9 cellular contexts compared by ENCODE assay signal in the genomic region with DNA sequence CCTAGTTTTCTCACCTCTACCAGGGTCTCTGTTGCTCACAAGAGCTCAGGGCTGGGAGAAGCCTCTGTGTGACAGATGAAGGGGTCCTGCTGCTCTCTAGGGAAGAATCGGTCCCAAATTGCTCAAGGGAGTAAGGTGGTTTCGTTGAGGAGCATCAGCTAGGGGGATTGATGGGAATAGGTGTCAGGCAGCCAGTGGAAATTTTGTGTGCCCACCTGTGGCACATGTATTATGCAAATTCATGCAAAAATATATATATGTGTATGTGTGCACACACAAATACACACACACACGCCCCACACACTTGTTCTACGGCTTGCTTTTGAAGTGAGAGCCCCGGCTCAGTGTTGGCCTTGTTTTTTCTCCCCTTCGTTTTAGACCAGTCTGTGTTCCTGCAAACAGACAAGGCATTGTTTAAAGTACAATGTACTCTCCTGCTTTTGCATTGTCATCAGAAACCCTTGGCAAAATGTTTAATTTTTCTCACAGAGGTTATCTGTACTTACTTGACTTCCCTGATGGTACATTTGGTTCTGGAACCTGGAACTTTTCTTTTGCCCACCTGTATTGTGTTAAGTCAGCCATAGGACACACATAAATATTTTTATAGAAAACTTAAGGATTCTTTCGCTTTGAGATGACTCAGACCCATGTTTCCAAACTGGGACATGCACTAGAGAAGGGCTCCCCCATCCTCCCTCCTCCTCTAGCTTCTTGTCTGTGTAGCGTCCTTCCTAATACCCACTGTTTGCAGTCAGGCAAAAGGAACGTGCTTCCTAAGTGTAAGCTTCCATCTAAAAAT.
DNase-seq lines count a peak whose midpoint lies in the region; ATAC-seq, FAIRE-seq and TF ChIP-seq lines count a peak whose summit lies in the region.
"Had no signal": no experiment of that assay in that cellular context is flagged by ENCODE, and none has a peak within 500 bp of the region (broad histone marks: within the 10 kb centered on the region; RNA-seq: fewer than 3 reads in every experiment).

No MANE protein-coding gene starts in this region.

- no peaks in the 10 kb centered on the region for H3K27me3 ChIP-seq in neutrophil

- H3K4me3 ChIP-seq in neutrophil (ENCODE audit: low read depth in 1 of 2, low read length in 1 of 2): no peak overlapping the region

- peak overlapping the region; percentile 37 for H3K27ac ChIP-seq in neutrophil

- DNase-seq in AG08396 (ENCODE audit: low spot score): peak; percentile 44
- DNase-seq in RCC 7860 (ENCODE audit: low spot score): peak; percentile 5
- peak; percentile 67 for DNase-seq in fibroblast of gingiva (ENCODE audit: low read depth)
- no peak for DNase-seq in DMS 273 treated with DMSO at 0.1 percent for 48 hours (lab: John Stamatoyannopoulos, UW)
- DNase-seq in H54 (ENCODE audit: insufficient read length, low spot score): no peak
- DNase-seq in stimulated activated naive CD4-positive, alpha-beta T cell treated with Interleukin-2 at 50 U/mL for 16 hours (lab: John Stamatoyannopoulos, UW): no peak
- DNase-seq: Caco-2 had no signal

- H3K9me3 ChIP-seq in neutrophil: no peaks in the 10 kb centered on the region
- H3K9me3 ChIP-seq: Caco-2 had no signal

- TF ChIP-seq CTCF in neutrophil (IDR thresholded peaks at IDR 0.05): no peak

- no peak for TF ChIP-seq POLR2A in H54 (IDR thresholded peaks at IDR 0.05; ENCODE audit: low read depth, low read length)

- H3K4me1 ChIP-seq in neutrophil (ENCODE audit: control insufficient read depth in 1 of 2, insufficient read depth in 1 of 2, low read depth in 1 of 2, low read length in 1 of 2): peaks cover 24 to 72% of the 10 kb centered on the region in 2 experiments
- H3K4me1 ChIP-seq: Caco-2 had no signal

- ATAC-seq in GM21723 (IDR thresholded peaks at IDR 0.05; ENCODE audit: unreplicated experiment): no peak

- FAIRE-seq in RCC 7860 (lab: Jason Lieb, UNC) (no peak), H54 (lab: Jason Lieb, UNC) (no peak)

- H3K36me3 ChIP-seq in neutrophil: no peaks in the 10 kb centered on the region

Comparison
In these comparisons a context has a peak if more than half of its experiments do, and no peak if none do; other contexts are left out.
1. DNase-seq: peak in AG08396 (single experiment), RCC 7860 (single experiment) and fibroblast of gingiva (single experiment); none in DMS 273 treated with DMSO at 0.1 percent for 48 hours (single experiment), H54 (single experiment) and stimulated activated naive CD4-positive, alpha-beta T cell treated with Interleukin-2 at 50 U/mL for 16 hours (single experiment).